In the genomic region with DNA sequence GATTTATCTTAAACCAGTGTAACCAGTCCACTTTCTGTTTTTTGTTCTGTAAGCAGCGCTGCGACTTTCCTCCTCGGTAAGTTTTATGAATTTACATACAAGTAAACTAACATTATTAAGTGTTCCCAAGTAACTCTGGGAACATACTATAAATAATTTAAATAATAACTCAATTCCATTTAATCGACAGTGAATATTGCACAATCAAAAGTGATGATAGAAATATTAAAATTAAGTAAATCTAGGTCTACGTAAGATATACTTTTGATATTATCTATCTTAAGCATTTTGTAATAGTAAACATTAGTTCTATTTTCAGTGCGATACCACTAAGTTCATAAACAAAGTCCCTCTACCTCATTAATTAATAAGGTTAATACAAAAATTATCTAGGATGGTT, we compare ENCODE assay signal across 12 cellular contexts.
"Had no signal": no experiment of that assay in that cellular context is flagged by ENCODE, and none has a peak within 500 bp of the region (broad histone marks: within the 10 kb centered on the region; RNA-seq: fewer than 3 reads in every experiment).

No MANE protein-coding gene starts in this region.

- DNase-seq: activated T-cell treated with anti-CD3 and anti-CD28 coated beads, Interleukin-2, amount 50 U/mL, for 1 hour; effector CD4-positive, alpha-beta T cell; left colon; nephron progenitor cell; ovary; retina; SIG-M5; spleen; stimulated activated CD4-positive, alpha-beta T cell treated with anti-CD3 and anti-CD28 coated beads, Interleukin-1b, Interleukin-23, amount 100 ng/mL, for 48 hours; T-helper 2 cell had no signal

- H3K27me3 ChIP-seq: ovary had no signal

- H3K4me3 ChIP-seq: ovary, spleen had no signal

- ATAC-seq: activated CD4-positive, CD25-positive, alpha-beta regulatory T cell treated with anti-CD3 and anti-CD28 coated beads, Interleukin-2, amount 50 U/mL, for 24 hours; left colon; stimulated activated memory B cell treated with anti-CD40 and anti-IgM and Interleukin-4, amounts not matched to agents 10 μg/mL and 1 μg/mL and 100 μg/mL, for 72 hours had no signal

- H3K27ac ChIP-seq: ovary, spleen had no signal

- H3K9me3 ChIP-seq: ovary, spleen had no signal

- H3K36me3 ChIP-seq: ovary had no signal
